Comparison of ENCODE assay signal across 10 cellular contexts in genomic region chr1:65459397-65459768, GRCh38. TPM values are rescaled to one million over a fixed set of nuclear protein-coding genes. Genes with fewer than 3 reads are reported as not detected.
DNase-seq lines count a peak whose midpoint lies in the region; ATAC-seq, FAIRE-seq and TF ChIP-seq lines count a peak whose summit lies in the region.
"Had no signal": no experiment of that assay in that cellular context is flagged by ENCODE, and none has a peak within 500 bp of the region (broad histone marks: within the 10 kb centered on the region; RNA-seq: fewer than 3 reads in every experiment).

No MANE protein-coding gene starts in this region.

- H3K4me1 Mint-ChIP-seq in CD8-positive, alpha-beta memory T cell: peaks cover 16 to 26% (median 25%) of the 10 kb centered on the region in 3 donors

- peaks cover 3 to 38% (median 14%) of the 10 kb centered on the region in 5 donors for H3K9me3 Mint-ChIP-seq in CD8-positive, alpha-beta memory T cell

- CTCF ChIA-PET in CD8-positive, alpha-beta memory T cell (lab: Charles Lee): interaction anchor here (1.1 to 1.4 kb wide), 5 partner anchors 10 to 65 kb away, joined by 3 to 4 read pairs (median 3); no protein-coding TSS in a partner anchor

- in situ Hi-C loops in SK-MEL-5 (cut with HindIII; ENCODE audit: low pct_unique_long_range_greater_than_20kb, low sequenced_read_pairs): no loop called here

- no peak overlapping the region for H3K4me3 Mint-ChIP-seq in CD8-positive, alpha-beta memory T cell

- DNase-seq in D721Med (ENCODE audit: insufficient read length, low spot score) (no peak), SK-MEL-5 (ENCODE audit: low read depth, low spot score) (peak; percentile 56), globus pallidus (ENCODE audit: low spot score) (peak; percentile 37), vagina (ENCODE audit: extremely low spot score in 2 of 2) (no peak)
- DNase-seq in stimulated activated CD8-positive, alpha-beta memory T cell treated with anti-CD3 and anti-CD28 coated beads, Interleukin-4, amount 100 ng/mL, for 48 hours: no peak
- no peak for DNase-seq in CD8-positive, alpha-beta memory T cell

- no peaks in the 10 kb centered on the region for H3K4me1 ChIP-seq in CD8-positive, alpha-beta memory T cell (ENCODE audit: insufficient read depth, low read length)
- no peaks in the 10 kb centered on the region for H3K4me1 ChIP-seq in vagina
- H3K4me1 ChIP-seq: SJSA1 had no signal

- FAIRE-seq in D721Med (lab: Jason Lieb, UNC): no peak
- FAIRE-seq: islet of Langerhans had no signal

- H3K27me3 Mint-ChIP-seq in CD8-positive, alpha-beta memory T cell: no peaks in the 10 kb centered on the region

- intact Hi-C loops in vagina (cut with DNase I): no loop called here

- no peak overlapping the region for H3K4me3 ChIP-seq in CD8-positive, alpha-beta memory T cell (ENCODE audit: low read length)
- no peak overlapping the region for H3K4me3 ChIP-seq in vagina
- H3K4me3 ChIP-seq: SJSA1 had no signal

- no peak overlapping the region for H3K27ac ChIP-seq in CD8-positive, alpha-beta memory T cell (ENCODE audit: low read depth, low read length)
- H3K27ac ChIP-seq in vagina: no peak overlapping the region
- H3K27ac ChIP-seq: SJSA1 had no signal

- ATAC-seq in GM19023 (IDR thresholded peaks at IDR 0.05; ENCODE audit: unreplicated experiment) (peak; percentile 79), HG03460 (IDR thresholded peaks at IDR 0.05; ENCODE audit: unreplicated experiment) (peak; percentile 79)

- TF ChIP-seq CTCF in D721Med (IDR thresholded peaks at IDR 0.05; ENCODE audit: insufficient read depth, missing control alignments) (peak; percentile 47), vagina (IDR thresholded peaks at IDR 0.05) (no peak)

- H3K36me3 Mint-ChIP-seq in CD8-positive, alpha-beta memory T cell: peaks cover 2 to 32% (median 7%) of the 10 kb centered on the region in 3 donors

- no peaks in the 10 kb centered on the region for H3K9me3 ChIP-seq in CD8-positive, alpha-beta memory T cell (ENCODE audit: low read length)
- no peaks in the 10 kb centered on the region for H3K9me3 ChIP-seq in vagina
- H3K9me3 ChIP-seq: SJSA1 had no signal

- H3K27ac Mint-ChIP-seq in CD8-positive, alpha-beta memory T cell: no peak overlapping the region

- no peaks in the 10 kb centered on the region for H3K36me3 ChIP-seq in CD8-positive, alpha-beta memory T cell (ENCODE audit: insufficient read depth, low read length)
- no peaks in the 10 kb centered on the region for H3K36me3 ChIP-seq in vagina
- H3K36me3 ChIP-seq: SJSA1 had no signal

- TF ChIP-seq POLR2A in vagina (IDR thresholded peaks at IDR 0.05): no peak

- H3K27me3 ChIP-seq in CD8-positive, alpha-beta memory T cell (ENCODE audit: insufficient read depth, low read length, poor library complexity, severe bottlenecking): no peaks in the 10 kb centered on the region
- no peaks in the 10 kb centered on the region for H3K27me3 ChIP-seq in vagina
- H3K27me3 ChIP-seq: SJSA1 had no signal

- POLR2A ChIA-PET in CD8-positive, alpha-beta memory T cell (lab: Charles Lee): no interaction called here

RNA-seq across cellular contexts. Expression of gene LEPR, which starts 38.9 kb away (rescaled TPM):
- 0.16 and 0.43 TPM in 2 replicates for total RNA-seq in SK-MEL-5 (2014; rRNA removed; shearing (Covaris generic))
- 0.08 and 0.42 TPM in 2 replicates for polyA plus RNA-seq in SK-MEL-5 (2015; cell fraction: cytosol; rRNA removed)
- 0.28 TPM in 1 of 2 replicates, not detected in the other for polyA plus RNA-seq in SK-MEL-5 (2015; cell fraction: nucleus; rRNA removed)
- 1 to 10 TPM; 1.5 to 1.8 TPM for total RNA-seq in CD8-positive, alpha-beta memory T cell
- 3.1 TPM for polyA plus RNA-seq in CD8-positive, alpha-beta memory T cell
- total RNA-seq in vagina: 16.2 TPM

RNA-seq across cellular contexts. Expression of gene LEPROT, which starts 38.9 kb away (rescaled TPM):
- total RNA-seq in SK-MEL-5 (2014; rRNA removed; shearing (Covaris generic)): 46.3 and 49.4 TPM in 2 replicates
- polyA plus RNA-seq in SK-MEL-5 (2015; cell fraction: cytosol; rRNA removed): 39.5 and 53.5 TPM in 2 replicates
- 76.7 and 82.0 TPM in 2 replicates for polyA plus RNA-seq in SK-MEL-5 (2015; cell fraction: nucleus; rRNA removed)
- 10 to 100 TPM; 16.4 to 21.6 TPM for total RNA-seq in CD8-positive, alpha-beta memory T cell
- polyA plus RNA-seq in CD8-positive, alpha-beta memory T cell: 18.1 TPM
- 37.8 TPM for total RNA-seq in vagina

Comparison
In these comparisons a context has a peak if more than half of its experiments do, and no peak if none do; other contexts are left out.
1. DNase-seq: peak in SK-MEL-5 (single experiment) and globus pallidus (single experiment); none in D721Med (single experiment), stimulated activated CD8-positive, alpha-beta memory T cell treated with anti-CD3 and anti-CD28 coated beads, Interleukin-4, amount 100 ng/mL, for 48 hours (single experiment), CD8-positive, alpha-beta memory T cell (0 of 5) and vagina (0 of 2).